1 cellular context compared by ENCODE assay signal in genomic region chr5:43286623-43287022, GRCh38.
TF ChIP-seq lines count a peak whose summit lies in the region.

No MANE protein-coding gene starts in this region.

TF ChIP-seq in GM23338, 12 proteins besides CTCF, POLR2A, EP300 and RAD21 (continued from another document):
- TF ChIP-seq REST (IDR thresholded peaks at IDR 0.05; ENCODE audit: unreplicated experiment) = no peak
- no peak for TF ChIP-seq EZH2 (IDR thresholded peaks at IDR 0.05; ENCODE audit: low read depth, unreplicated experiment)
- no peak for TF ChIP-seq STAT1 (IDR thresholded peaks at IDR 0.05; ENCODE audit: unreplicated experiment)
- TF ChIP-seq ZNF462 (CRISPR knock-in tag; IDR thresholded peaks at IDR 0.05) = no peak
- no peak; the same call in 1 of the 2 replicates for TF ChIP-seq POLR2AphosphoS5 (IDR thresholded peaks at IDR 0.05; ENCODE audit: low read depth)
- no peak for TF ChIP-seq EZH2phosphoT487 (IDR thresholded peaks at IDR 0.05; ENCODE audit: unreplicated experiment)
- no peak for TF ChIP-seq JUNB (IDR thresholded peaks at IDR 0.05; ENCODE audit: unreplicated experiment)
- TF ChIP-seq ZNF114 (CRISPR knock-in tag; IDR thresholded peaks at IDR 0.05) = no peak
- no peak for TF ChIP-seq NANOG (IDR thresholded peaks at IDR 0.05; ENCODE audit: borderline replicate concordance)
TF ChIP-seq in GM23338: peak in this region for 0.
